ENCODE assay signal across 12 cellular contexts in genomic region chr10:26457088-26457487, GRCh38. TPM values are rescaled to one million over a fixed set of nuclear protein-coding genes. Genes with fewer than 3 reads are reported as not detected.
DNase-seq lines count a peak whose midpoint lies in the region; ATAC-seq and TF ChIP-seq lines count a peak whose summit lies in the region.
"Had no signal": no experiment of that assay in that cellular context is flagged by ENCODE, and none has a peak within 500 bp of the region (broad histone marks: within the 10 kb centered on the region; RNA-seq: fewer than 3 reads in every experiment).

No MANE protein-coding gene starts in this region.

- no peaks in the 10 kb centered on the region for H3K79me2 ChIP-seq in neural progenitor cell (ENCODE audit: low read depth)

- DNase-seq in immature natural killer cell (no peak), neural progenitor cell (ENCODE audit: low spot score) (no peak), SHP77 treated with DMSO at 0.1 percent for 48 hours (lab: John Stamatoyannopoulos, UW) (no peak), endothelial cell (ENCODE audit: low spot score) (no peak), DMS 273 treated with DMSO at 0.1 percent for 48 hours (lab: John Stamatoyannopoulos, UW) (no peak)
- DNase-seq: amniotic stem cell, NCI-H1092 treated with DMSO at 0.1 percent for 48 hours, ovary had no signal

- H3K4me3 Mint-ChIP-seq in immature natural killer cell = peak overlapping the region in 3 of 5 donors; percentile 6 to 61 (median 48)
- no peak overlapping the region for H3K4me3 Mint-ChIP-seq in neural progenitor cell
- no peak overlapping the region for H3K4me3 Mint-ChIP-seq in endothelial cell (ENCODE audit: unreplicated experiment)
- H3K4me3 Mint-ChIP-seq: T-helper 1 cell treated with Interleukin-12 subunit alpha and Interleukin-12 subunit beta and Interleukin-4 antibody, amounts not matched to agents 30 μg/mL and 1 μg/mL, for 36 hours had no signal

- H3K4me3 ChIP-seq in neural progenitor cell = no peak overlapping the region
- H3K4me3 ChIP-seq: ovary had no signal

- no peak overlapping the region for H3K9ac ChIP-seq in neural progenitor cell

- H3K36me3 Mint-ChIP-seq in immature natural killer cell (peaks cover 0 to 11% (median 4%) of the 10 kb centered on the region in 3 donors), neural progenitor cell (no peaks in the 10 kb centered on the region), endothelial cell (ENCODE audit: low read depth, unreplicated experiment) (no peaks in the 10 kb centered on the region)

- no peaks in the 10 kb centered on the region for H3K36me3 ChIP-seq in neural progenitor cell
- H3K36me3 ChIP-seq: ovary had no signal

- H3K27ac Mint-ChIP-seq in immature natural killer cell = peak overlapping the region; percentile 72 to 89 (median 81)
- no peak overlapping the region for H3K27ac Mint-ChIP-seq in neural progenitor cell
- H3K27ac Mint-ChIP-seq in endothelial cell (ENCODE audit: unreplicated experiment) = no peak overlapping the region
- H3K27ac Mint-ChIP-seq: T-helper 1 cell treated with Interleukin-12 subunit alpha and Interleukin-12 subunit beta and Interleukin-4 antibody, amounts not matched to agents 30 μg/mL and 1 μg/mL, for 36 hours had no signal

- H3K27me3 ChIP-seq in neural progenitor cell = no peaks in the 10 kb centered on the region
- H3K27me3 ChIP-seq: ovary had no signal

- no peaks in the 10 kb centered on the region for H3K9me3 ChIP-seq in neural progenitor cell (ENCODE audit: low read depth)
- H3K9me3 ChIP-seq: ovary had no signal

- peaks cover 0 to 2% (median 0%) of the 10 kb centered on the region in 3 donors for H3K27me3 Mint-ChIP-seq in immature natural killer cell (ENCODE audit: low read depth in 3 of 3)
- H3K27me3 Mint-ChIP-seq in neural progenitor cell (ENCODE audit: insufficient read depth, low read depth) = peaks cover 2% of the 10 kb centered on the region
- H3K27me3 Mint-ChIP-seq in endothelial cell (ENCODE audit: unreplicated experiment) = no peaks in the 10 kb centered on the region

- H3K9me3 Mint-ChIP-seq in immature natural killer cell = no peaks in the 10 kb centered on the region
- H3K9me3 Mint-ChIP-seq in neural progenitor cell = no peaks in the 10 kb centered on the region
- H3K9me3 Mint-ChIP-seq in endothelial cell (ENCODE audit: unreplicated experiment) = no peaks in the 10 kb centered on the region

- no peaks in the 10 kb centered on the region for H3K4me1 ChIP-seq in neural progenitor cell

- no peaks in the 10 kb centered on the region for H4K20me1 ChIP-seq in neural progenitor cell (ENCODE audit: low read depth)

- ATAC-seq in GM18517 (IDR thresholded peaks at IDR 0.05; ENCODE audit: unreplicated experiment) = peak; percentile 94
- peak; percentile 93 for ATAC-seq in GM21526 (IDR thresholded peaks at IDR 0.05; ENCODE audit: low FRiP score, unreplicated experiment)
- peak; percentile 96 for ATAC-seq in HG03354 (IDR thresholded peaks at IDR 0.05; ENCODE audit: poor library complexity, severe bottlenecking, unreplicated experiment)

- H3K27ac ChIP-seq in neural progenitor cell = no peak overlapping the region
- H3K27ac ChIP-seq: ovary had no signal

- H3K4me1 Mint-ChIP-seq in immature natural killer cell (peaks cover 75 to 87% of the 10 kb centered on the region in 2 donors), neural progenitor cell (no peaks in the 10 kb centered on the region), endothelial cell (ENCODE audit: unreplicated experiment) (peaks cover 2% of the 10 kb centered on the region)

- no peak overlapping the region for H3K4me2 ChIP-seq in neural progenitor cell

- TF ChIP-seq CTCF in neural progenitor cell (IDR thresholded peaks at IDR 0.05) = no peak
- TF ChIP-seq CTCF in endothelial cell (IDR thresholded peaks at IDR 0.05; ENCODE audit: unreplicated experiment) = no peak

- no peak overlapping the region for H2AFZ ChIP-seq in neural progenitor cell (replicated peaks)

- H3F3A ChIP-seq in neural progenitor cell (ENCODE audit: low read depth) = no peaks in the 10 kb centered on the region

RNA-seq across cellular contexts. Expression of gene APBB1IP, which starts 18.9 kb away (rescaled TPM):
- 10 to 100 TPM; 22.0 to 83.5 (median 29.8) TPM for polyA plus RNA-seq in immature natural killer cell
- not detected in 2 replicates for total RNA-seq in neural progenitor cell (ENCODE audit: low replicate concordance)
- not detected for total RNA-seq in endothelial cell (ENCODE audit: unreplicated experiment)

Comparison
In these comparisons a context has a peak if more than half of its experiments do, and no peak if none do; other contexts are left out.
1. H3K27ac Mint-ChIP-seq: peak in immature natural killer cell (6 of 6); none in neural progenitor cell (single experiment) and endothelial cell (single experiment).
2. H3K4me3 Mint-ChIP-seq: peak in immature natural killer cell (3 of 5); none in neural progenitor cell (single experiment) and endothelial cell (single experiment).
3. Peak in every context shown above with its lines, with median percentiles within 50 percentile points of each other: ATAC-seq.